21 cellular contexts compared by ENCODE assay signal in genomic region chr7:103119791-103120291, GRCh38.
"Had no signal": no experiment of that assay in that cellular context is flagged by ENCODE, and none has a peak within 500 bp of the region (broad histone marks: within the 10 kb centered on the region; RNA-seq: fewer than 3 reads in every experiment).

No MANE protein-coding gene starts in this region.

- H3K27ac ChIP-seq: brain microvascular endothelial cell, epithelial cell of prostate, left lung, right lobe of liver had no signal

- H3K9me3 ChIP-seq: left lung, right lobe of liver, tibial nerve had no signal

- H3K36me3 ChIP-seq: brain microvascular endothelial cell had no signal

- ATAC-seq: activated CD8-positive, alpha-beta T cell treated with anti-CD3 and anti-CD28 coated beads for 36 hours; left lung; natural killer cell; right lobe of liver; stimulated activated naive CD8-positive, alpha-beta T cell treated with anti-CD3 and anti-CD28 coated beads, Interleukin-15, Interleukin-2, amounts not matched to agents 100 U/mL and 50 U/mL, for 24 hours; WTC11 had no signal

- DNase-seq: activated CD4-positive, alpha-beta T cell treated with anti-CD3 and anti-CD28 coated beads for 1 hour; activated CD4-positive, alpha-beta T cell treated with anti-CD3 and anti-CD28 coated beads, Interleukin-2, amount 10 ng/mL, durations not matched to agents 7 days and 5 days; activated CD8-positive, alpha-beta T cell treated with anti-CD3 and anti-CD28 coated beads for 36 hours; activated naive CD4-positive, alpha-beta T cell; activated T-cell treated with anti-CD3 and anti-CD28 coated beads, Interleukin-2, amount 50 U/mL, for 48 hours; brain microvascular endothelial cell; effector CD4-positive, alpha-beta T cell; kidney glomerular epithelial cell; left lung; mesendoderm; natural killer cell; right lobe of liver; stimulated activated CD4-positive, alpha-beta T cell treated with anti-CD3 and anti-CD28 coated beads, Interleukin-4, amount 100 ng/mL, for 1 hour; stimulated activated naive CD8-positive, alpha-beta T cell treated with anti-CD3 and anti-CD28 coated beads, Interleukin-15, Interleukin-2, amounts not matched to agents 100 U/mL and 50 U/mL, for 24 hours; T-helper 2 cell had no signal

- H3K4me3 ChIP-seq: left lung, lung, right lobe of liver, tibial nerve had no signal

- H3K27me3 ChIP-seq: brain microvascular endothelial cell, left lung, right lobe of liver, tibial nerve had no signal

- FAIRE-seq: astrocyte, endometrium had no signal

- H3K4me1 ChIP-seq: left lung had no signal
